Comparison of ENCODE assay signal across 22 cellular contexts in genomic region chr5:115526604-115527003, GRCh38. TPM values are rescaled to one million over a fixed set of nuclear protein-coding genes. Genes with fewer than 3 reads are reported as not detected.
DNase-seq lines count a peak whose midpoint lies in the region; ATAC-seq and TF ChIP-seq lines count a peak whose summit lies in the region.
"Had no signal": no experiment of that assay in that cellular context is flagged by ENCODE, and none has a peak within 500 bp of the region (broad histone marks: within the 10 kb centered on the region; RNA-seq: fewer than 3 reads in every experiment).

No MANE protein-coding gene starts in this region.

- TF ChIP-seq CTCF in Calu3 (IDR thresholded peaks at IDR 0.05; ENCODE audit: unreplicated experiment) (no peak), H9 (conservative IDR thresholded peaks at IDR 0.05) (no peak), brain (conservative IDR thresholded peaks at IDR 0.05) (no peak)

- H2BK12ac ChIP-seq in H9 (ENCODE audit: insufficient read length, low read depth, low read length), result no peak overlapping the region

- no peaks in the 10 kb centered on the region for H3K27me3 Mint-ChIP-seq in activated T-cell treated with anti-CD3 and anti-CD28 coated beads, Interleukin-2, amount 50 U/mL, for 24 hours
- no peaks in the 10 kb centered on the region for H3K27me3 Mint-ChIP-seq in activated T-cell treated with anti-CD3 and anti-CD28 coated beads, Interleukin-2, amount 50 U/mL, for 72 hours (ENCODE audit: low read depth)
- H3K27me3 Mint-ChIP-seq in Calu3 (ENCODE audit: unreplicated experiment) (no peaks in the 10 kb centered on the region), H9 (ENCODE audit: low read depth) (no peaks in the 10 kb centered on the region), brain (no peaks in the 10 kb centered on the region)
- no peaks in the 10 kb centered on the region for H3K27me3 Mint-ChIP-seq in activated CD4-positive, alpha-beta T cell treated with anti-CD3 and anti-CD28 coated beads, Interleukin-2, amount 10 ng/mL, durations not matched to agents 7 days and 5 days
- H3K27me3 Mint-ChIP-seq: B cell; CD4-positive, CD25-positive, alpha-beta regulatory T cell had no signal

- H2AK5ac ChIP-seq in H9 (ENCODE audit: insufficient read length, low read length), result no peak overlapping the region

- no CpG with 5 or more reads among the region's 2 CpGs for WGBS in H9 (ENCODE audit: extremely low coverage, insufficient read length, low lambda C conversion rate)

- peaks cover 5% of the 10 kb centered on the region for H3K79me1 ChIP-seq in H9 (ENCODE audit: insufficient read depth, low read depth, low read length, poor library complexity, severe bottlenecking)

- no TSS peak for BruUV-seq in Calu3 (replicated peaks; lab: Mats Ljungman, UMichigan)

- no peak overlapping the region for H3K56ac ChIP-seq in H9 (ENCODE audit: insufficient read length, low read depth, low read length)

- H4K91ac ChIP-seq in H9 (ENCODE audit: insufficient read length, low read depth, low read length), result no peak overlapping the region

- H4K5ac ChIP-seq in H9 (ENCODE audit: insufficient read length, low read depth, low read length), result no peak overlapping the region

- POLR2A ChIA-PET in activated CD4-positive, alpha-beta T cell treated with anti-CD3 and anti-CD28 coated beads, Interleukin-2, amount 10 ng/mL, durations not matched to agents 7 days and 5 days (lab: Charles Lee), result interaction anchor here (1.2 kb wide), 1 partner anchor 17 kb away, joined by 4 read pairs; no protein-coding TSS in a partner anchor

- no peaks in the 10 kb centered on the region for H3K27me3 ChIP-seq in H9 (ENCODE audit: insufficient read depth, low read length)
- H3K27me3 ChIP-seq: BLaER1 had no signal

- no peak overlapping the region for H3K9ac ChIP-seq in H9 (ENCODE audit: extremely low read depth, insufficient read length, low read length)
- H3K9ac ChIP-seq: BLaER1, GM23248 had no signal

- no peak overlapping the region for H3T11ph ChIP-seq in H9 (ENCODE audit: low read length)

- H2BK20ac ChIP-seq in H9 (ENCODE audit: low read depth, low read length, poor library complexity, severe bottlenecking), result no peak overlapping the region

- no peak overlapping the region for H3K18ac ChIP-seq in H9 (ENCODE audit: insufficient read length, low read depth, low read length)

- intact Hi-C loops in Calu3 (cut with micrococcal nuclease; ENCODE audit: unreplicated experiment), result no loop called here

- DNase-seq in activated T-cell treated with anti-CD3 and anti-CD28 coated beads, Interleukin-2, amount 50 U/mL, for 24 hours, result no peak
- DNase-seq in activated T-cell treated with anti-CD3 and anti-CD28 coated beads, Interleukin-2, amount 50 U/mL, for 72 hours, result no peak
- DNase-seq in Calu3 (no peak), H9 (no peak), NCI-H526 treated with DMSO at 0.1 percent for 48 hours (lab: John Stamatoyannopoulos, UW) (no peak), substantia nigra (lab: John Stamatoyannopoulos, UW) (no peak)
- DNase-seq in activated CD4-positive, alpha-beta T cell treated with anti-CD3 and anti-CD28 coated beads, Interleukin-2, amount 10 ng/mL, durations not matched to agents 7 days and 5 days, result no peak
- DNase-seq: Caco-2; CD4-positive, CD25-positive, alpha-beta regulatory T cell; CD8-positive, alpha-beta T cell; DMS 273 treated with DMSO at 0.1 percent for 48 hours; DMS79; EL; GDM1; GM23248; HCEC 1CT had no signal

- H3K36me3 Mint-ChIP-seq in activated T-cell treated with anti-CD3 and anti-CD28 coated beads, Interleukin-2, amount 50 U/mL, for 24 hours (ENCODE audit: low read depth), result peaks cover 80% of the 10 kb centered on the region
- H3K36me3 Mint-ChIP-seq in activated T-cell treated with anti-CD3 and anti-CD28 coated beads, Interleukin-2, amount 50 U/mL, for 72 hours (ENCODE audit: insufficient read depth in 2 of 2), result peaks cover 8 to 21% of the 10 kb centered on the region in 2 donors
- H3K36me3 Mint-ChIP-seq in Calu3 (ENCODE audit: insufficient read depth, unreplicated experiment) (peaks cover 85% of the 10 kb centered on the region), H9 (ENCODE audit: insufficient read depth in 1 of 3, low read depth in 3 of 3) (peaks cover 10 to 21% (median 16%) of the 10 kb centered on the region in 3 experiments; a peak in 6 of 7 replicates), brain (peaks cover 77% of the 10 kb centered on the region)
- peaks cover 56% of the 10 kb centered on the region for H3K36me3 Mint-ChIP-seq in activated CD4-positive, alpha-beta T cell treated with anti-CD3 and anti-CD28 coated beads, Interleukin-2, amount 10 ng/mL, durations not matched to agents 7 days and 5 days (ENCODE audit: low read depth)

- no peak overlapping the region for H3K4me2 ChIP-seq in H9 (ENCODE audit: insufficient read depth, insufficient read length, low read length)
- H3K4me2 ChIP-seq: BLaER1 had no signal

- no peaks in the 10 kb centered on the region for H3K4me1 ChIP-seq in H9 (ENCODE audit: insufficient read depth, low read length)
- H3K4me1 ChIP-seq: BLaER1, Caco-2 had no signal

- no peaks in the 10 kb centered on the region for H3K9me3 ChIP-seq in H9 (ENCODE audit: control insufficient read depth, low read depth, low read length)
- H3K9me3 ChIP-seq: BLaER1, Caco-2 had no signal

- CTCF ChIA-PET in Calu3 (lab: Charles Lee), result interaction anchor here (1.2 kb wide), 1 partner anchor 10 kb away, joined by 5 read pairs; no protein-coding TSS in a partner anchor
- CTCF ChIA-PET in activated CD4-positive, alpha-beta T cell treated with anti-CD3 and anti-CD28 coated beads, Interleukin-2, amount 10 ng/mL, durations not matched to agents 7 days and 5 days (lab: Charles Lee), result interaction anchor here (1.0 to 1.5 kb wide), 3 partner anchors 12 to 24 kb away, joined by 3 read pairs; no protein-coding TSS in a partner anchor

- H3K9me3 Mint-ChIP-seq in activated T-cell treated with anti-CD3 and anti-CD28 coated beads, Interleukin-2, amount 50 U/mL, for 24 hours, result no peaks in the 10 kb centered on the region
- no peaks in the 10 kb centered on the region for H3K9me3 Mint-ChIP-seq in activated T-cell treated with anti-CD3 and anti-CD28 coated beads, Interleukin-2, amount 50 U/mL, for 72 hours
- H3K9me3 Mint-ChIP-seq in Calu3 (ENCODE audit: low read depth, unreplicated experiment) (no peaks in the 10 kb centered on the region), H9 (no peaks in the 10 kb centered on the region), brain (no peaks in the 10 kb centered on the region)
- H3K9me3 Mint-ChIP-seq in activated CD4-positive, alpha-beta T cell treated with anti-CD3 and anti-CD28 coated beads, Interleukin-2, amount 10 ng/mL, durations not matched to agents 7 days and 5 days, result no peaks in the 10 kb centered on the region
- H3K9me3 Mint-ChIP-seq: CD4-positive, CD25-positive, alpha-beta regulatory T cell; CD8-positive, alpha-beta T cell had no signal

- no peak overlapping the region for H3K14ac ChIP-seq in H9 (ENCODE audit: insufficient read depth, low read length)

- no peaks in the 10 kb centered on the region for H3K23me2 ChIP-seq in H9 (ENCODE audit: insufficient read length, low read depth, low read length, poor library complexity, severe bottlenecking)

- H3K23ac ChIP-seq in H9 (ENCODE audit: insufficient read length, low read depth, low read length), result no peak overlapping the region

- H2BK5ac ChIP-seq in H9 (ENCODE audit: insufficient read length, low read length), result no peak overlapping the region

- H3K4me1 Mint-ChIP-seq in activated T-cell treated with anti-CD3 and anti-CD28 coated beads, Interleukin-2, amount 50 U/mL, for 24 hours (ENCODE audit: low read depth), result peaks cover 72% of the 10 kb centered on the region
- H3K4me1 Mint-ChIP-seq in activated T-cell treated with anti-CD3 and anti-CD28 coated beads, Interleukin-2, amount 50 U/mL, for 72 hours (ENCODE audit: low read depth), result peaks cover 57% of the 10 kb centered on the region
- H3K4me1 Mint-ChIP-seq in Calu3 (ENCODE audit: low read depth, unreplicated experiment), result peaks cover 76% of the 10 kb centered on the region
- peaks cover 21 to 26% of the 10 kb centered on the region in 2 experiments for H3K4me1 Mint-ChIP-seq in H9
- peaks cover 94% of the 10 kb centered on the region for H3K4me1 Mint-ChIP-seq in brain
- H3K4me1 Mint-ChIP-seq in activated CD4-positive, alpha-beta T cell treated with anti-CD3 and anti-CD28 coated beads, Interleukin-2, amount 10 ng/mL, durations not matched to agents 7 days and 5 days, result peaks cover 43% of the 10 kb centered on the region

- H3K27ac Mint-ChIP-seq in activated T-cell treated with anti-CD3 and anti-CD28 coated beads, Interleukin-2, amount 50 U/mL, for 24 hours, result peak overlapping the region; percentile 34
- H3K27ac Mint-ChIP-seq in activated T-cell treated with anti-CD3 and anti-CD28 coated beads, Interleukin-2, amount 50 U/mL, for 72 hours, result no peak overlapping the region
- peak overlapping the region; percentile 22 for H3K27ac Mint-ChIP-seq in Calu3 (ENCODE audit: unreplicated experiment)
- peak overlapping the region in 2 of 3 experiments; percentile 68 to 72; a peak in 2 of 7 replicates for H3K27ac Mint-ChIP-seq in H9
- peak overlapping the region in 1 of 5 experiments; percentile 49 for H3K27ac Mint-ChIP-seq in brain
- H3K27ac Mint-ChIP-seq in activated CD4-positive, alpha-beta T cell treated with anti-CD3 and anti-CD28 coated beads, Interleukin-2, amount 10 ng/mL, durations not matched to agents 7 days and 5 days, result no peak overlapping the region
- H3K27ac Mint-ChIP-seq: B cell; CD8-positive, alpha-beta T cell had no signal

- no peak overlapping the region for H3K4me3 Mint-ChIP-seq in activated T-cell treated with anti-CD3 and anti-CD28 coated beads, Interleukin-2, amount 50 U/mL, for 24 hours
- H3K4me3 Mint-ChIP-seq in activated T-cell treated with anti-CD3 and anti-CD28 coated beads, Interleukin-2, amount 50 U/mL, for 72 hours, result no peak overlapping the region
- H3K4me3 Mint-ChIP-seq in Calu3 (ENCODE audit: low read depth, unreplicated experiment) (peak overlapping the region; percentile 18), H9 (no peak overlapping the region), brain (peak overlapping the region in 4 of 5 experiments; percentile 8 to 43 (median 22))
- H3K4me3 Mint-ChIP-seq in activated CD4-positive, alpha-beta T cell treated with anti-CD3 and anti-CD28 coated beads, Interleukin-2, amount 10 ng/mL, durations not matched to agents 7 days and 5 days, result no peak overlapping the region
- H3K4me3 Mint-ChIP-seq: B cell; CD4-positive, CD25-positive, alpha-beta regulatory T cell; CD8-positive, alpha-beta T cell had no signal

- H2BK120ac ChIP-seq in H9 (ENCODE audit: low read depth, low read length, poor library complexity, severe bottlenecking), result no peak overlapping the region

- no peak overlapping the region for H2AFZ ChIP-seq in H9 (ENCODE audit: low read length)
- H2AFZ ChIP-seq: GM23248 had no signal

- H4K20me1 ChIP-seq in H9 (ENCODE audit: control insufficient read depth, insufficient read depth, insufficient read length), result no peaks in the 10 kb centered on the region

- no peak overlapping the region for H2BK15ac ChIP-seq in H9 (ENCODE audit: low read depth, low read length)

- peaks cover 2% of the 10 kb centered on the region; the same call in 1 of the 2 replicates for H3K79me2 ChIP-seq in H9 (ENCODE audit: insufficient read depth, low read length)

- H4K8ac ChIP-seq in H9 (replicated peaks; ENCODE audit: insufficient read length, low read depth, low read length), result no peak overlapping the region

- no peak for ATAC-seq in activated T-cell treated with anti-CD3 and anti-CD28 coated beads, Interleukin-2, amount 50 U/mL, for 72 hours (replicated peaks in 1 of 2)
- ATAC-seq: CD8-positive, alpha-beta T cell; GM12878 had no signal

- no peak overlapping the region for H3K4ac ChIP-seq in H9 (ENCODE audit: low read depth, low read length)

- H3K27ac ChIP-seq in H9 (ENCODE audit: insufficient read length, low read depth, low read length) (no peak overlapping the region), substantia nigra (ENCODE audit: low read depth, low read length, poor library complexity, severe bottlenecking) (no peak overlapping the region)
- H3K27ac ChIP-seq: 22Rv1, BLaER1, C4-2B, GM23248 had no signal

RNA-seq across cellular contexts. Expression of gene FEM1C, which starts 18.0 kb away (rescaled TPM):
- 10 to 100 TPM; 13.3 to 15.4 TPM for total RNA-seq in activated T-cell treated with anti-CD3 and anti-CD28 coated beads, Interleukin-2, amount 50 U/mL, for 72 hours
- total RNA-seq in Calu3 (2022) (42.8 and 45.9 TPM in 2 replicates), H9 (2021) (15.2 and 16.1 TPM in 2 replicates)
- polyA plus RNA-seq in brain (ENCODE audit: insufficient read depth, low read depth, low replicate concordance), result 4.4 TPM
- 10 to 100 TPM; 13.9 to 15.5 TPM for total RNA-seq in activated CD4-positive, alpha-beta T cell treated with anti-CD3 and anti-CD28 coated beads, Interleukin-2, amount 10 ng/mL, durations not matched to agents 7 days and 5 days

Comparison
In these comparisons a context has a peak if more than half of its experiments do, and no peak if none do; other contexts are left out.
1. H3K27ac Mint-ChIP-seq: peak in activated T-cell treated with anti-CD3 and anti-CD28 coated beads, Interleukin-2, amount 50 U/mL, for 24 hours (single experiment), Calu3 (single experiment) and H9 (2 of 3); none in activated T-cell treated with anti-CD3 and anti-CD28 coated beads, Interleukin-2, amount 50 U/mL, for 72 hours (single experiment) and activated CD4-positive, alpha-beta T cell treated with anti-CD3 and anti-CD28 coated beads, Interleukin-2, amount 10 ng/mL, durations not matched to agents 7 days and 5 days (single experiment).
2. H3K4me3 Mint-ChIP-seq: peak in Calu3 (single experiment) and brain (4 of 5); none in activated T-cell treated with anti-CD3 and anti-CD28 coated beads, Interleukin-2, amount 50 U/mL, for 24 hours (single experiment), activated T-cell treated with anti-CD3 and anti-CD28 coated beads, Interleukin-2, amount 50 U/mL, for 72 hours (0 of 2), H9 (0 of 2) and activated CD4-positive, alpha-beta T cell treated with anti-CD3 and anti-CD28 coated beads, Interleukin-2, amount 10 ng/mL, durations not matched to agents 7 days and 5 days (single experiment).